In genomic region chr14:39030209-39030608, GRCh38 we compare ENCODE assay signal across 30 cellular contexts.
"Had no signal": no experiment of that assay in that cellular context is flagged by ENCODE, and none has a peak within 500 bp of the region (broad histone marks: within the 10 kb centered on the region; RNA-seq: fewer than 3 reads in every experiment).

No MANE protein-coding gene starts in this region.

- H3K27ac ChIP-seq: adrenal gland, brain microvascular endothelial cell, esophagus muscularis mucosa, foreskin keratinocyte, heart left ventricle, parathyroid adenoma, psoas muscle, tibial nerve had no signal

- H3K4me3 Mint-ChIP-seq: activated CD4-positive, alpha-beta memory T cell treated with anti-CD3 and anti-CD28 coated beads, Interleukin-2, amount 10 ng/mL, durations not matched to agents 7 days and 5 days; activated CD8-positive, alpha-beta memory T cell treated with anti-CD3 and anti-CD28 coated beads, Interleukin-2, amount 10 ng/mL, durations not matched to agents 7 days and 5 days; activated naive CD4-positive, alpha-beta T cell treated with anti-CD3 and anti-CD28 coated beads for 36 hours; activated T-helper 1 cell treated with anti-CD3 and anti-CD28 coated beads, Interleukin-12 subunit alpha, Interleukin-12 subunit beta, Interleukin-2, Interleukin-4 antibody, amounts not matched to agents 30 ng/mL and 10 ng/mL and 1 ng/mL, durations not matched to agents 14 hours and 24 hours and 36 hours; immature natural killer cell; mesothelial cell of epicardium; naive thymus-derived CD4-positive, alpha-beta T cell; neural crest cell; T-cell had no signal

- H3K9ac ChIP-seq: parathyroid adenoma had no signal

- H3K27me3 Mint-ChIP-seq: activated CD4-positive, alpha-beta memory T cell treated with anti-CD3 and anti-CD28 coated beads, Interleukin-2, amount 10 ng/mL, durations not matched to agents 7 days and 5 days; activated CD8-positive, alpha-beta memory T cell treated with anti-CD3 and anti-CD28 coated beads, Interleukin-2, amount 10 ng/mL, durations not matched to agents 7 days and 5 days; naive thymus-derived CD4-positive, alpha-beta T cell; T-cell had no signal

- H3K27me3 ChIP-seq: adrenal gland, brain microvascular endothelial cell, esophagus muscularis mucosa, foreskin keratinocyte, heart left ventricle, tibial nerve had no signal

- H2AFZ ChIP-seq: parathyroid adenoma had no signal

- ATAC-seq: activated CD8-positive, alpha-beta memory T cell treated with anti-CD3 and anti-CD28 coated beads, Interleukin-2, amount 10 ng/mL, durations not matched to agents 7 days and 5 days; foreskin keratinocyte; left colon; naive thymus-derived CD4-positive, alpha-beta T cell; psoas muscle; T-cell had no signal

- FAIRE-seq: astrocyte, kidney had no signal

- H3K4me1 ChIP-seq: adrenal gland, esophagus muscularis mucosa, foreskin keratinocyte, heart left ventricle, parathyroid adenoma, psoas muscle, tibial nerve had no signal

- H3K79me2 ChIP-seq: parathyroid adenoma had no signal

- H3K4me1 Mint-ChIP-seq: mesothelial cell of epicardium had no signal

- H3K27ac Mint-ChIP-seq: activated CD8-positive, alpha-beta memory T cell treated with anti-CD3 and anti-CD28 coated beads, Interleukin-2, amount 10 ng/mL, durations not matched to agents 7 days and 5 days; activated naive CD4-positive, alpha-beta T cell treated with anti-CD3 and anti-CD28 coated beads for 36 hours; activated T-helper 1 cell treated with anti-CD3 and anti-CD28 coated beads, Interleukin-12 subunit alpha, Interleukin-12 subunit beta, Interleukin-2, Interleukin-4 antibody, amounts not matched to agents 30 ng/mL and 10 ng/mL and 1 ng/mL, durations not matched to agents 14 hours and 24 hours and 36 hours; mesothelial cell of epicardium; T-cell had no signal

- H3K9me3 ChIP-seq: adrenal gland, esophagus muscularis mucosa, heart left ventricle, psoas muscle, tibial nerve had no signal

- H3K9me3 Mint-ChIP-seq: activated CD4-positive, alpha-beta memory T cell treated with anti-CD3 and anti-CD28 coated beads, Interleukin-2, amount 10 ng/mL, durations not matched to agents 7 days and 5 days; activated naive CD4-positive, alpha-beta T cell treated with anti-CD3 and anti-CD28 coated beads for 36 hours; activated T-helper 1 cell treated with anti-CD3 and anti-CD28 coated beads, Interleukin-12 subunit alpha, Interleukin-12 subunit beta, Interleukin-2, Interleukin-4 antibody, amounts not matched to agents 30 ng/mL and 10 ng/mL and 1 ng/mL, durations not matched to agents 14 hours and 24 hours and 36 hours; immature natural killer cell; mesothelial cell of epicardium; naive thymus-derived CD4-positive, alpha-beta T cell; neural crest cell; T-cell had no signal

- H3K4me2 ChIP-seq: smooth muscle cell had no signal

- DNase-seq: activated CD4-positive, alpha-beta memory T cell treated with anti-CD3 and anti-CD28 coated beads, Interleukin-2, amount 10 ng/mL, durations not matched to agents 7 days and 5 days; activated CD4-positive, alpha-beta T cell treated with anti-CD3 and anti-CD28 coated beads for 48 hours; activated CD4-positive, CD25-positive, alpha-beta regulatory T cell; activated CD8-positive, alpha-beta memory T cell treated with anti-CD3 and anti-CD28 coated beads, Interleukin-2, amount 10 ng/mL, durations not matched to agents 7 days and 5 days; activated effector memory CD4-positive, alpha-beta T cell treated with anti-CD3 and anti-CD28 coated beads, Interleukin-2, amount 50 U/mL, for 16 hours; activated naive CD4-positive, alpha-beta T cell treated with anti-CD3 and anti-CD28 coated beads for 36 hours; adrenal gland; brain microvascular endothelial cell; cortex of kidney; foreskin keratinocyte; heart left ventricle; hypothalamus; immature natural killer cell; kidney; left colon; naive thymus-derived CD4-positive, alpha-beta T cell; occipital lobe; psoas muscle; stimulated activated CD4-positive, alpha-beta T cell treated with anti-CD3 and anti-CD28 coated beads, Interleukin-15, amount 100 ng/mL, for 24 hours; stimulated activated CD4-positive, alpha-beta T cell treated with anti-CD3 and anti-CD28 coated beads, Interleukin-2, amount 100 ng/mL, for 24 hours; stimulated activated naive CD4-positive, alpha-beta T cell treated with Interleukin-2 at 50 U/mL for 16 hours; T-cell had no signal

- H3K4me3 ChIP-seq: adrenal gland, esophagus muscularis mucosa, heart left ventricle, psoas muscle, smooth muscle cell, tibial nerve had no signal
